ENCODE assay signal across 8 cellular contexts in genomic region chr19:3987619-3988371, GRCh38. TPM values are rescaled to one million over a fixed set of nuclear protein-coding genes. Genes with fewer than 3 reads are reported as not detected.
A peak's percentile ranks its signal among the peaks of the same experiment; 100 is the strongest.
DNase-seq lines count a peak whose midpoint lies in the region; ATAC-seq and TF ChIP-seq lines count a peak whose summit lies in the region.

No MANE protein-coding gene starts in this region.

- peak overlapping the region; percentile 86 for H2AFZ ChIP-seq in DND-41 (ENCODE audit: low read depth, low read length)

- H3K27me3 ChIP-seq in DND-41 (ENCODE audit: insufficient read depth, low read length, poor library complexity) (no peaks in the 10 kb centered on the region), liver (ENCODE audit: control insufficient read depth in 4 of 4, insufficient read depth in 4 of 4, low read length in 3 of 4) (no peaks in the 10 kb centered on the region)

- peak; percentile 70 to 76 for TF ChIP-seq RAD21 in liver (IDR thresholded peaks at IDR 0.05)

- H3K4me2 ChIP-seq in DND-41 (ENCODE audit: insufficient read depth, low read length), result peak overlapping the region; percentile 80

- ATAC-seq in DND-41 (ENCODE audit: insufficient read depth, low read depth) (peak; percentile 23; the same call in 1 of the 3 replicates), HG03565 (IDR thresholded peaks at IDR 0.05; ENCODE audit: unreplicated experiment) (peak; percentile 37)

- H3K36me3 ChIP-seq in DND-41 (ENCODE audit: insufficient read depth, low read length) (peaks cover 23% of the 10 kb centered on the region), liver (ENCODE audit: control insufficient read depth in 4 of 4, insufficient read depth in 3 of 4, low read depth in 1 of 4, low read length in 3 of 4) (peaks cover 0 to 11% (median 10%) of the 10 kb centered on the region in 4 donors)

- H3K9ac ChIP-seq in DND-41 (ENCODE audit: low read depth, low read length) (peak overlapping the region; percentile 39), liver (ENCODE audit: low read depth in 1 of 2, low read length in 2 of 2) (no peak overlapping the region)

- H4K20me1 ChIP-seq in DND-41 (ENCODE audit: insufficient read depth, low read length), result peaks cover 24% of the 10 kb centered on the region

- H3K4me3 ChIP-seq in DND-41 (ENCODE audit: low read depth in 1 of 2, low read length in 2 of 2) (peak overlapping the region in 1 of 2 experiments; percentile 52; a peak in 2 of 4 replicates), coronary artery (peak overlapping the region; percentile 49), liver (ENCODE audit: low read depth in 1 of 3, low read length in 3 of 3) (no peak overlapping the region)

- WGBS in liver, result 7% methylated on average over 30 of the region's 30 CpGs

- H3K4me1 ChIP-seq in DND-41 (ENCODE audit: insufficient read depth, low read length) (peaks cover 56% of the 10 kb centered on the region), liver (ENCODE audit: control insufficient read depth in 4 of 4, insufficient read depth in 4 of 4, low read length in 3 of 4) (peaks cover 0 to 38% (median 31%) of the 10 kb centered on the region in 4 donors)

- DNase-seq in DND-41 (peak; percentile 88), NCI-H526 treated with DMSO at 0.1 percent for 48 hours (lab: John Stamatoyannopoulos, UW) (peak; percentile 56), coronary artery (ENCODE audit: low spot score) (no peak), cortex of kidney (lab: John Stamatoyannopoulos, UW) (no peak)
- peak; percentile 89 for DNase-seq in activated CD4-positive, alpha-beta T cell treated with anti-CD3 and anti-CD28 coated beads, Interleukin-2, amount 50 U/mL, for 1 hour
- DNase-seq in stimulated activated CD4-positive, alpha-beta T cell treated with anti-CD3 and anti-CD28 coated beads, Interleukin-4, amount 100 ng/mL, for 1 hour, result peak; percentile 90

- TF ChIP-seq CTCF in DND-41 (IDR thresholded peaks at IDR 0.05; ENCODE audit: borderline replicate concordance, extremely low read depth, low read length, poor library complexity, severe bottlenecking) (peak; percentile 89), coronary artery (IDR thresholded peaks at IDR 0.05) (peak; percentile 71), liver (IDR thresholded peaks at IDR 0.05; ENCODE audit: low read depth, low read length, missing input control) (peak; percentile 96)

- H3K79me2 ChIP-seq in DND-41 (ENCODE audit: insufficient read depth, low read length), result peaks cover 31% of the 10 kb centered on the region

- H3K27ac ChIP-seq in DND-41 (ENCODE audit: low read length), result peak overlapping the region; percentile 45
- no peak overlapping the region for H3K27ac ChIP-seq in coronary artery
- no peak overlapping the region for H3K27ac ChIP-seq in liver (ENCODE audit: low read depth in 1 of 2, low read length in 2 of 2)

- H3K9me3 ChIP-seq in DND-41 (ENCODE audit: insufficient read depth, low read length, severe bottlenecking), result no peaks in the 10 kb centered on the region
- no peaks in the 10 kb centered on the region for H3K9me3 ChIP-seq in liver (ENCODE audit: control insufficient read depth in 4 of 4, low read length in 3 of 4)

TF ChIP-seq in liver, 16 proteins besides CTCF, POLR2A, EP300 and RAD21:
- TF ChIP-seq RXRA (IDR thresholded peaks at IDR 0.05), result peak in 1 of 2 donors; percentile 33
- peak; percentile 26 for TF ChIP-seq NR2F2 (IDR thresholded peaks at IDR 0.05)
- TF ChIP-seq, protein P1, sequence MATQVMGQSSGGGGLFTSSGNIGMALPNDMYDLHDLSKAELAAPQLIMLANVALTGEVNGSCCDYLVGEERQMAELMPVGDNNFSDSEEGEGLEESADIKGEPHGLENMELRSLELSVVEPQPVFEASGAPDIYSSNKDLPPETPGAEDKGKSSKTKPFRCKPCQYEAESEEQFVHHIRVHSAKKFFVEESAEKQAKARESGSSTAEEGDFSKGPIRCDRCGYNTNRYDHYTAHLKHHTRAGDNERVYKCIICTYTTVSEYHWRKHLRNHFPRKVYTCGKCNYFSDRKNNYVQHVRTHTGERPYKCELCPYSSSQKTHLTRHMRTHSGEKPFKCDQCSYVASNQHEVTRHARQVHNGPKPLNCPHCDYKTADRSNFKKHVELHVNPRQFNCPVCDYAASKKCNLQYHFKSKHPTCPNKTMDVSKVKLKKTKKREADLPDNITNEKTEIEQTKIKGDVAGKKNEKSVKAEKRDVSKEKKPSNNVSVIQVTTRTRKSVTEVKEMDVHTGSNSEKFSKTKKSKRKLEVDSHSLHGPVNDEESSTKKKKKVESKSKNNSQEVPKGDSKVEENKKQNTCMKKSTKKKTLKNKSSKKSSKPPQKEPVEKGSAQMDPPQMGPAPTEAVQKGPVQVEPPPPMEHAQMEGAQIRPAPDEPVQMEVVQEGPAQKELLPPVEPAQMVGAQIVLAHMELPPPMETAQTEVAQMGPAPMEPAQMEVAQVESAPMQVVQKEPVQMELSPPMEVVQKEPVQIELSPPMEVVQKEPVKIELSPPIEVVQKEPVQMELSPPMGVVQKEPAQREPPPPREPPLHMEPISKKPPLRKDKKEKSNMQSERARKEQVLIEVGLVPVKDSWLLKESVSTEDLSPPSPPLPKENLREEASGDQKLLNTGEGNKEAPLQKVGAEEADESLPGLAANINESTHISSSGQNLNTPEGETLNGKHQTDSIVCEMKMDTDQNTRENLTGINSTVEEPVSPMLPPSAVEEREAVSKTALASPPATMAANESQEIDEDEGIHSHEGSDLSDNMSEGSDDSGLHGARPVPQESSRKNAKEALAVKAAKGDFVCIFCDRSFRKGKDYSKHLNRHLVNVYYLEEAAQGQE (IDR thresholded peaks at IDR 0.05), result no peak
- TF ChIP-seq ZBTB33 (IDR thresholded peaks at IDR 0.05), result peak; percentile 12
- TF ChIP-seq YY1 (IDR thresholded peaks at IDR 0.05), result no peak
- no peak for TF ChIP-seq EGR1 (IDR thresholded peaks at IDR 0.05; ENCODE audit: low read depth in 2 of 2)

RNA-seq across cellular contexts. Expression of gene EEF2, which starts 2.5 kb away (rescaled TPM):
- total RNA-seq in liver, result 1,000 to 10,000 TPM in 1 of 2 donors, 100 to 1,000 TPM in 1; 945 to 1,090 TPM
- polyA plus RNA-seq in liver, result 100 to 1,000 TPM; 244 to 691 TPM

RNA-seq across cellular contexts. Expression of gene DAPK3, which starts 16.9 kb away (rescaled TPM):
- total RNA-seq in liver, result 10 to 100 TPM; 20.9 to 29.5 TPM
- polyA plus RNA-seq in liver, result 10 to 100 TPM in 1 of 2 donors, 1 to 10 TPM in 1; 3.0 to 26.7 TPM

RNA-seq across cellular contexts. Expression of gene PIAS4, which starts 19.7 kb away (rescaled TPM):
- 10 to 100 TPM; 10.8 to 14.1 TPM for total RNA-seq in liver
- 10 to 100 TPM in 1 of 2 donors, 1 to 10 TPM in 1; 5.6 to 10.4 TPM for polyA plus RNA-seq in liver

RNA-seq across cellular contexts. Expression of gene NMRK2, which starts 54.9 kb away (rescaled TPM):
- not detected for total RNA-seq in liver
- polyA plus RNA-seq in liver, result under 1 TPM in 1 of 2 donors, not detected in 1; 0.07 TPM

Comparison
In these comparisons a context has a peak if more than half of its experiments do, and no peak if none do; other contexts are left out.
1. DNase-seq: peak in DND-41 (single experiment), NCI-H526 treated with DMSO at 0.1 percent for 48 hours (single experiment), activated CD4-positive, alpha-beta T cell treated with anti-CD3 and anti-CD28 coated beads, Interleukin-2, amount 50 U/mL, for 1 hour (single experiment) and stimulated activated CD4-positive, alpha-beta T cell treated with anti-CD3 and anti-CD28 coated beads, Interleukin-4, amount 100 ng/mL, for 1 hour (single experiment); none in coronary artery (single experiment) and cortex of kidney (single experiment).
2. Peak in every context shown above with its lines, with median percentiles within 50 percentile points of each other: CTCF ChIP-seq.